Comparison of ENCODE assay signal across 17 cellular contexts in genomic region chrX:134622813-134623185, GRCh38. TPM values are rescaled to one million over a fixed set of nuclear protein-coding genes. Genes with fewer than 3 reads are reported as not detected.
DNase-seq lines count a peak whose midpoint lies in the region; ATAC-seq, FAIRE-seq and TF ChIP-seq lines count a peak whose summit lies in the region.
"Had no signal": no experiment of that assay in that cellular context is flagged by ENCODE, and none has a peak within 500 bp of the region (broad histone marks: within the 10 kb centered on the region; RNA-seq: fewer than 3 reads in every experiment).

No MANE protein-coding gene starts in this region.

- peaks cover 96% of the 10 kb centered on the region for H3K27me3 ChIP-seq in BLaER1
- H3K27me3 ChIP-seq in GM12878 (replicated peaks in 1 of 2; ENCODE audit: control insufficient read depth in 2 of 2, insufficient read depth in 2 of 2, low read length in 1 of 2): no peaks in the 10 kb centered on the region
- no peaks in the 10 kb centered on the region for H3K27me3 ChIP-seq in keratinocyte (ENCODE audit: control insufficient read depth, extremely low read depth, insufficient read depth, low read length)
- peaks cover 0 to 3% of the 10 kb centered on the region in 2 donors for H3K27me3 ChIP-seq in tibial nerve
- no peaks in the 10 kb centered on the region for H3K27me3 ChIP-seq in aorta (ENCODE audit: control insufficient read depth in 1 of 2, insufficient read depth in 2 of 2, low read length in 1 of 2)

- DNase-seq in LHCN-M2 (ENCODE audit: low read depth): peak; percentile 44
- DNase-seq in GM12878 (ENCODE audit: low read depth, low spot score): no peak
- DNase-seq in keratinocyte (ENCODE audit: low read depth, low spot score): no peak
- DNase-seq in GM12892 (ENCODE audit: insufficient read length): no peak
- no peak for DNase-seq in tibial nerve (ENCODE audit: low spot score in 2 of 2)
- no peak for DNase-seq in activated T-cell treated with anti-CD3 and anti-CD28 coated beads, Interleukin-2, amount 50 U/mL, for 24 hours
- DNase-seq in aorta: no peak
- DNase-seq: activated gamma-delta T cell, head of caudate nucleus, NCI-H2081 treated with DMSO at 0.1 percent for 48 hours, posterior cingulate gyrus, SIG-M5 had no signal

- no peaks in the 10 kb centered on the region for H3K9me1 ChIP-seq in keratinocyte (ENCODE audit: control insufficient read depth, extremely low read depth, insufficient read depth, low read length)

- peaks cover 41% of the 10 kb centered on the region for H3K4me1 Mint-ChIP-seq in activated T-cell treated with anti-CD3 and anti-CD28 coated beads, Interleukin-2, amount 50 U/mL, for 24 hours (ENCODE audit: low read depth)
- H3K4me1 Mint-ChIP-seq: endodermal cell had no signal

- intact Hi-C loops in GM12878 (cut with micrococcal nuclease; ENCODE audit: unreplicated experiment) (no loop called here), aorta (cut with DNase I) (no loop called here)

- WGBS in GM12878 (ENCODE audit: insufficient coverage, insufficient replicate concordance, low lambda C conversion rate, missing lambda C conversion rate): 22% methylated on average over 2 of the region's 2 CpGs
- 61 to 70% methylated on average over 2 of the region's 2 CpGs for WGBS in tibial nerve, 2 donors
- WGBS in aorta, 2 donors: 57 to 93% methylated on average over 2 of the region's 2 CpGs

- H3K36me3 ChIP-seq in BLaER1 (no peaks in the 10 kb centered on the region), GM12878 (ENCODE audit: control insufficient read depth in 2 of 2, insufficient read depth in 2 of 2, low read length in 1 of 2) (no peaks in the 10 kb centered on the region), keratinocyte (ENCODE audit: control insufficient read depth in 2 of 2, extremely low read depth in 1 of 2, insufficient read depth in 2 of 2, low read length in 2 of 2) (no peaks in the 10 kb centered on the region), tibial nerve (no peaks in the 10 kb centered on the region), aorta (ENCODE audit: control insufficient read depth in 1 of 2, insufficient read depth in 2 of 2, low read length in 1 of 2) (no peaks in the 10 kb centered on the region)

- CTCF ChIA-PET in GM12878 (lab: Yijun Ruan, JAX): no interaction called here

- POLR2A ChIA-PET in GM12878 (lab: Charles Lee): no interaction called here

- H3K9me3 Mint-ChIP-seq in activated T-cell treated with anti-CD3 and anti-CD28 coated beads, Interleukin-2, amount 50 U/mL, for 24 hours: no peaks in the 10 kb centered on the region

- H3K79me2 ChIP-seq in GM12878 (ENCODE audit: control insufficient read depth, insufficient read depth, low read length) (no peaks in the 10 kb centered on the region), keratinocyte (ENCODE audit: control insufficient read depth, insufficient read depth, low read length) (no peaks in the 10 kb centered on the region)

- in situ Hi-C loops in GM12878 (cut with MboI): no loop called here

- SMC1A ChIA-PET in GM12878 (lab: Charles Lee; ENCODE audit: uncharacterized antibody, unreplicated experiment): interaction anchor here (1.2 kb wide), 1 partner anchor 9 kb away, joined by 4 read pairs; no protein-coding TSS in a partner anchor

- H3K9me3 ChIP-seq in BLaER1 (no peaks in the 10 kb centered on the region), GM12878 (replicated peaks; ENCODE audit: control insufficient read depth, insufficient read depth, low read length) (no peaks in the 10 kb centered on the region), keratinocyte (ENCODE audit: control insufficient read depth, low read depth, low read length) (no peaks in the 10 kb centered on the region), tibial nerve (no peaks in the 10 kb centered on the region), aorta (ENCODE audit: control insufficient read depth, low read length) (no peaks in the 10 kb centered on the region)

- TF ChIP-seq CTCF in GM12878 (IDR thresholded peaks at IDR 0.05 in 2 of 3, conservative IDR thresholded peaks at IDR 0.05 in 1 of 3; ENCODE audit: control insufficient read depth in 2 of 3, extremely low read depth in 1 of 3, insufficient read depth in 1 of 3, low read depth in 3 of 3, low read length in 3 of 3): no peak
- no peak for TF ChIP-seq CTCF in keratinocyte (optimal IDR thresholded peaks at IDR 0.05 in 1 of 3, IDR thresholded peaks at IDR 0.05 in 1 of 3, conservative IDR thresholded peaks at IDR 0.05 in 1 of 3; ENCODE audit: extremely low read depth in 1 of 3, insufficient read depth in 2 of 3, low read length in 3 of 3)
- no peak for TF ChIP-seq CTCF in tibial nerve (IDR thresholded peaks at IDR 0.05)

- dilution Hi-C loops in keratinocyte (cut with MboI; ENCODE audit: extremely low pct_ligation_motif_present, low sequenced_read_pairs): no loop called here

- TF ChIP-seq EP300 in GM12878 (IDR thresholded peaks at IDR 0.05; ENCODE audit: borderline replicate concordance in 1 of 2, control insufficient read depth in 1 of 2, low read depth in 2 of 2, low read length in 2 of 2): no peak
- TF ChIP-seq EP300 in tibial nerve (IDR thresholded peaks at IDR 0.05): no peak

- H2AFZ ChIP-seq in GM12878 (ENCODE audit: control insufficient read depth, low read depth, low read length) (no peak overlapping the region), keratinocyte (ENCODE audit: control insufficient read depth, low read length) (no peak overlapping the region)

- H3K9ac ChIP-seq in BLaER1: no peak overlapping the region
- H3K9ac ChIP-seq in GM12878 (ENCODE audit: control insufficient read depth, insufficient read depth, low read length): no peak overlapping the region
- H3K9ac ChIP-seq in keratinocyte (ENCODE audit: control insufficient read depth, extremely low read depth, insufficient read depth, low read length): no peak overlapping the region

- ATAC-seq in GM12878 (no peak), aorta (ENCODE audit: low FRiP score) (no peak)

- H3K4me2 ChIP-seq in BLaER1 (peak overlapping the region; percentile 59), GM12878 (ENCODE audit: control insufficient read depth, insufficient read depth) (no peak overlapping the region; the same call in 1 of the 2 replicates), keratinocyte (ENCODE audit: control insufficient read depth, extremely low read depth, insufficient read depth, low read depth, low read length) (peak overlapping the region; percentile 22)

- BruUV-seq in GM12878 (replicated peaks; lab: Mats Ljungman, UMichigan): no TSS peak

- no peaks in the 10 kb centered on the region for H3K36me3 Mint-ChIP-seq in activated T-cell treated with anti-CD3 and anti-CD28 coated beads, Interleukin-2, amount 50 U/mL, for 24 hours (ENCODE audit: low read depth)

- H3K27me3 Mint-ChIP-seq in activated T-cell treated with anti-CD3 and anti-CD28 coated beads, Interleukin-2, amount 50 U/mL, for 24 hours: peaks cover 84% of the 10 kb centered on the region

- TF ChIP-seq RAD21 in GM12878 (IDR thresholded peaks at IDR 0.05; ENCODE audit: insufficient read depth, low read depth, low read length): no peak

- H3K4me3 ChIP-seq in BLaER1 (no peak overlapping the region), GM12878 (no peak overlapping the region), keratinocyte (ENCODE audit: control insufficient read depth in 2 of 3, extremely low read depth in 1 of 3, insufficient read depth in 2 of 3, low read depth in 1 of 3, low read length in 3 of 3) (no peak overlapping the region), tibial nerve (no peak overlapping the region), aorta (ENCODE audit: low read length in 2 of 2) (no peak overlapping the region)

- no peak overlapping the region for H3K27ac Mint-ChIP-seq in activated T-cell treated with anti-CD3 and anti-CD28 coated beads, Interleukin-2, amount 50 U/mL, for 24 hours
- H3K27ac Mint-ChIP-seq: endodermal cell had no signal

- H4K20me1 ChIP-seq in BLaER1: no peaks in the 10 kb centered on the region
- no peaks in the 10 kb centered on the region for H4K20me1 ChIP-seq in GM12878 (ENCODE audit: control insufficient read depth, insufficient read depth)
- no peaks in the 10 kb centered on the region for H4K20me1 ChIP-seq in keratinocyte (ENCODE audit: control insufficient read depth, extremely low read depth, insufficient read depth, low read length)

- no peak overlapping the region for H3K27ac ChIP-seq in BLaER1
- H3K27ac ChIP-seq in GM12878 (ENCODE audit: control insufficient read depth, insufficient read depth): no peak overlapping the region
- peak overlapping the region; percentile 16 for H3K27ac ChIP-seq in keratinocyte (ENCODE audit: control insufficient read depth, insufficient read depth, low read length)
- no peak overlapping the region for H3K27ac ChIP-seq in tibial nerve
- no peak overlapping the region for H3K27ac ChIP-seq in aorta (ENCODE audit: low read depth in 1 of 2, low read length in 2 of 2)
- H3K27ac ChIP-seq: HL-60 had no signal

- peaks cover 19% of the 10 kb centered on the region for H3K4me1 ChIP-seq in BLaER1
- H3K4me1 ChIP-seq in GM12878 (ENCODE audit: control insufficient read depth, insufficient read depth, low read length): peaks cover 5% of the 10 kb centered on the region
- H3K4me1 ChIP-seq in keratinocyte (ENCODE audit: control insufficient read depth, extremely low read depth, insufficient read depth, low read length): peaks cover 33% of the 10 kb centered on the region
- H3K4me1 ChIP-seq in tibial nerve: peaks cover 0 to 4% (median 0%) of the 10 kb centered on the region in 4 donors
- peaks cover 3 to 6% of the 10 kb centered on the region in 2 donors for H3K4me1 ChIP-seq in aorta (ENCODE audit: control insufficient read depth in 1 of 2, insufficient read depth in 2 of 2, low read length in 2 of 2)

- FAIRE-seq in GM12878 (lab: Jason Lieb, UNC) (peak; percentile 38), keratinocyte (lab: Jason Lieb, UNC) (peak; percentile 73), GM12892 (lab: Jason Lieb, UNC) (no peak)

- H3K4me3 Mint-ChIP-seq in activated T-cell treated with anti-CD3 and anti-CD28 coated beads, Interleukin-2, amount 50 U/mL, for 24 hours: no peak overlapping the region
- H3K4me3 Mint-ChIP-seq: endodermal cell, H9 had no signal

- RAD21 ChIA-PET in GM12878 (lab: Charles Lee; ENCODE audit: unreplicated experiment): interaction anchor here (0.6 to 1.9 kb wide), 2 partner anchors 9 to 93 kb away, joined by 3 to 6 read pairs; no protein-coding TSS in a partner anchor

- TF ChIP-seq POLR2A in GM12878 (IDR thresholded peaks at IDR 0.05; ENCODE audit: low read depth, low read length) (no peak), GM12892 (IDR thresholded peaks at IDR 0.05; ENCODE audit: low read depth, low read length) (no peak), tibial nerve (IDR thresholded peaks at IDR 0.05) (no peak)

RNA-seq across cellular contexts. Expression of gene PLAC1, which starts 35.5 kb away (rescaled TPM):
- total RNA-seq in LHCN-M2 (2014; rRNA removed) (0.17 TPM in 1 of 2 replicates, not detected in the other), GM12878 (2014; rRNA removed) (0.17 TPM in 1 of 2 replicates, not detected in the other), GM12878 (2014; rRNA removed; fragmentation: Illumina TruSeq; extraction: Trizol) (0.18 TPM in 1 of 2 replicates, not detected in the other), GM12878 (2021) (not detected in 2 replicates), tibial nerve (not detected), aorta (not detected)
- 0.40 TPM for polyA plus RNA-seq in LHCN-M2 (2012)
- total RNA-seq in GM12878 (2013; cell fraction: nucleolus; rRNA removed): not detected in 2 replicates
- polyA plus RNA-seq in GM12878 (2011; ENCODE audit: low read depth): not detected
- polyA plus RNA-seq in GM12878 (2011; rRNA removed) (0.05 TPM in 1 of 2 replicates, not detected in the other), GM12878 (2014; fragmentation: Illumina TruSeq; extraction: Trizol) (0.33 TPM in 1 of 2 replicates, not detected in the other), GM12878 (2014; fragmentation: Nextera tagmentation; extraction: Ambion mirVana) (under 1 TPM in 1 of 2 experiments, not detected in 1; 0.07 TPM), GM12878 (2014; rRNA removed) (not detected in 2 replicates), GM12878 (2016; fragmentation: Nextera tagmentation; extraction: Ambion mirVana) (under 1 TPM in 1 of 2 experiments, not detected in 1; 0.42 TPM), keratinocyte (8.5 to 13.7 TPM (median 9.7 TPM) in 3 replicates), aorta (under 1 TPM in 1 of 2 donors, not detected in 1; 0.10 TPM)
- 0.13 and 0.15 TPM in 2 replicates for polyA plus RNA-seq in GM12878 (2011; cell fraction: cytosol; rRNA removed)
- polyA plus RNA-seq in GM12878 (2011; cell fraction: nucleus; rRNA removed): not detected in 2 replicates
- 0.10 TPM in 1 of 2 replicates, not detected in the other for polyA plus RNA-seq in GM12878 (2012)
- polyA minus RNA-seq in GM12878 (2011; rRNA and poly(A)+ RNA removed): not detected in 2 replicates
- not detected in 2 replicates for polyA minus RNA-seq in GM12878 (2011; cell fraction: cytosol; rRNA and poly(A)+ RNA removed)
- not detected in 2 replicates for polyA minus RNA-seq in GM12878 (2011; cell fraction: nucleus; rRNA and poly(A)+ RNA removed)
- not detected for polyA plus RNA-seq in keratinocyte (2011; ENCODE audit: low read depth)
- 3.4 and 3.5 TPM in 2 replicates for polyA plus RNA-seq in keratinocyte (2011; cell fraction: cytosol; rRNA removed)
- 11.8 and 14.2 TPM in 2 replicates for polyA plus RNA-seq in keratinocyte (2011; cell fraction: nucleus; rRNA removed)
- 5.2 and 8.7 TPM in 2 replicates for polyA plus RNA-seq in keratinocyte (2012; ENCODE audit: low replicate concordance)
- polyA minus RNA-seq in keratinocyte: 4.3 to 7.8 TPM (median 4.6 TPM) in 3 replicates
- not detected for polyA minus RNA-seq in keratinocyte (2011; cell fraction: cytosol; rRNA and poly(A)+ RNA removed)
- polyA minus RNA-seq in keratinocyte (2011; cell fraction: nucleus; rRNA and poly(A)+ RNA removed): 3.6 and 7.8 TPM in 2 replicates
- polyA plus RNA-seq in GM12892 (2012; ENCODE audit: missing spikeins): not detected
- total RNA-seq: activated CD8-positive, alpha-beta memory T cell treated with anti-CD3 and anti-CD28 coated beads for 36 hours; endodermal cell had no signal
